22 cellular contexts compared by ENCODE assay signal in genomic region chr4:87089368-87089767, GRCh38.
A peak's percentile ranks its signal among the peaks of the same experiment; 100 is the strongest.
DNase-seq lines count a peak whose midpoint lies in the region; ATAC-seq and TF ChIP-seq lines count a peak whose summit lies in the region.
"Had no signal": no experiment of that assay in that cellular context is flagged by ENCODE, and none has a peak within 500 bp of the region (broad histone marks: within the 10 kb centered on the region; RNA-seq: fewer than 3 reads in every experiment).

No MANE protein-coding gene starts in this region.

- H3K4me2 ChIP-seq in H9 (ENCODE audit: insufficient read depth, insufficient read length, low read length): no peak overlapping the region

- no peak overlapping the region for H2BK120ac ChIP-seq in H9 (ENCODE audit: low read depth, low read length, poor library complexity, severe bottlenecking)

- no peak overlapping the region for H4K91ac ChIP-seq in H9 (ENCODE audit: insufficient read length, low read depth, low read length)

- H3K56ac ChIP-seq in H9 (ENCODE audit: insufficient read length, low read depth, low read length): no peak overlapping the region

- H3T11ph ChIP-seq in H9 (ENCODE audit: low read length): no peak overlapping the region

- no peak overlapping the region for H2BK15ac ChIP-seq in H9 (ENCODE audit: low read depth, low read length)

- no peak overlapping the region for H4K8ac ChIP-seq in H9 (replicated peaks; ENCODE audit: insufficient read length, low read depth, low read length)

- H3K23me2 ChIP-seq in H9 (ENCODE audit: insufficient read length, low read depth, low read length, poor library complexity, severe bottlenecking): no peaks in the 10 kb centered on the region

- H3K4ac ChIP-seq in H9 (ENCODE audit: low read depth, low read length): no peak overlapping the region

- POLR2A ChIA-PET in CD8-positive, alpha-beta memory T cell (lab: Charles Lee): no interaction called here

- no peak overlapping the region for H3K23ac ChIP-seq in H9 (ENCODE audit: insufficient read length, low read depth, low read length)

- H3K4me3 Mint-ChIP-seq in H9 (no peak overlapping the region), nephron (no peak overlapping the region)
- no peak overlapping the region for H3K4me3 Mint-ChIP-seq in CD8-positive, alpha-beta memory T cell
- H3K4me3 Mint-ChIP-seq in activated T-cell treated with anti-CD3 and anti-CD28 coated beads, Interleukin-2, amount 50 U/mL, for 72 hours: no peak overlapping the region
- H3K4me3 Mint-ChIP-seq: activated naive CD4-positive, alpha-beta T cell treated with anti-CD3 and anti-CD28 coated beads, Interleukin-2, amount 10 ng/mL, durations not matched to agents 7 days and 5 days; central memory CD8-positive, alpha-beta T cell; neural crest cell had no signal

- no peak overlapping the region for H3K4me3 ChIP-seq in CD8-positive, alpha-beta memory T cell (ENCODE audit: low read length)
- H3K4me3 ChIP-seq: GM23248 had no signal

- H3K9me3 Mint-ChIP-seq in H9: no peaks in the 10 kb centered on the region
- no peaks in the 10 kb centered on the region for H3K9me3 Mint-ChIP-seq in nephron
- H3K9me3 Mint-ChIP-seq in CD8-positive, alpha-beta memory T cell: no peaks in the 10 kb centered on the region
- H3K9me3 Mint-ChIP-seq in activated T-cell treated with anti-CD3 and anti-CD28 coated beads, Interleukin-2, amount 50 U/mL, for 72 hours: no peaks in the 10 kb centered on the region
- H3K9me3 Mint-ChIP-seq: activated naive CD4-positive, alpha-beta T cell treated with anti-CD3 and anti-CD28 coated beads, Interleukin-2, amount 10 ng/mL, durations not matched to agents 7 days and 5 days; central memory CD8-positive, alpha-beta T cell; neural crest cell had no signal

- H3K9me3 ChIP-seq in H9 (ENCODE audit: control insufficient read depth, low read depth, low read length): no peaks in the 10 kb centered on the region
- no peaks in the 10 kb centered on the region for H3K9me3 ChIP-seq in CD8-positive, alpha-beta memory T cell (ENCODE audit: low read length)

- no peak overlapping the region for H3K9ac ChIP-seq in H9 (ENCODE audit: extremely low read depth, insufficient read length, low read length)
- H3K9ac ChIP-seq: GM23248 had no signal

- H2BK12ac ChIP-seq in H9 (ENCODE audit: insufficient read length, low read depth, low read length): no peak overlapping the region

- no peak for DNase-seq in H9
- no peak for DNase-seq in anterior cingulate cortex (lab: John Stamatoyannopoulos, UW)
- no peak for DNase-seq in CD8-positive, alpha-beta memory T cell
- no peak for DNase-seq in activated T-cell treated with anti-CD3 and anti-CD28 coated beads, Interleukin-2, amount 50 U/mL, for 72 hours
- DNase-seq: activated CD4-positive, alpha-beta T cell treated with anti-CD3 and anti-CD28 coated beads, Interleukin-2, amount 50 U/mL, for 48 hours; activated naive CD4-positive, alpha-beta T cell treated with anti-CD3 and anti-CD28 coated beads, Interleukin-2, amount 10 ng/mL, durations not matched to agents 7 days and 5 days; activated T-cell treated with anti-CD3 and anti-CD28 coated beads for 4 hours; aorta; effector CD4-positive, alpha-beta T cell; GM23248; Kasumi-1; NCI-H1105; NCI-H2107; NCI-H526; SHP77; stimulated activated CD8-positive, alpha-beta memory T cell treated with anti-CD3 and anti-CD28 coated beads, Interleukin-4, amount 100 ng/mL, for 48 hours; substantia nigra had no signal

- H2BK5ac ChIP-seq in H9 (ENCODE audit: insufficient read length, low read length): no peak overlapping the region

- no peaks in the 10 kb centered on the region for H4K20me1 ChIP-seq in H9 (ENCODE audit: control insufficient read depth, insufficient read depth, insufficient read length)

- H3K18ac ChIP-seq in H9 (ENCODE audit: insufficient read length, low read depth, low read length): no peak overlapping the region

- no CpG with 5 or more reads among the region's 3 CpGs for WGBS in H9 (ENCODE audit: extremely low coverage, insufficient read length, low lambda C conversion rate)

- no peak overlapping the region for H2BK20ac ChIP-seq in H9 (ENCODE audit: low read depth, low read length, poor library complexity, severe bottlenecking)

- H3K27ac Mint-ChIP-seq in H9: peak overlapping the region in 2 of 3 experiments; percentile 21 to 77; a peak in 1 of 7 replicates
- peak overlapping the region; percentile 34 to 74 (median 63) for H3K27ac Mint-ChIP-seq in nephron
- peak overlapping the region in 2 of 8 donors; percentile 17 to 79 for H3K27ac Mint-ChIP-seq in CD8-positive, alpha-beta memory T cell
- H3K27ac Mint-ChIP-seq in activated T-cell treated with anti-CD3 and anti-CD28 coated beads, Interleukin-2, amount 50 U/mL, for 72 hours: no peak overlapping the region
- H3K27ac Mint-ChIP-seq: activated naive CD4-positive, alpha-beta T cell treated with anti-CD3 and anti-CD28 coated beads, Interleukin-2, amount 10 ng/mL, durations not matched to agents 7 days and 5 days had no signal

- H3K4me1 ChIP-seq in H9 (ENCODE audit: insufficient read depth, low read length): peaks cover 2% of the 10 kb centered on the region; the same call in 1 of the 2 replicates
- H3K4me1 ChIP-seq in CD8-positive, alpha-beta memory T cell (ENCODE audit: insufficient read depth, low read length): peaks cover 4% of the 10 kb centered on the region

- ATAC-seq in esophagus mucosa: peak; percentile 67
- ATAC-seq in activated T-cell treated with anti-CD3 and anti-CD28 coated beads, Interleukin-2, amount 50 U/mL, for 72 hours (replicated peaks in 1 of 2): no peak

- TF ChIP-seq CTCF in C4-2B (conservative IDR thresholded peaks at IDR 0.05) (no peak), H9 (conservative IDR thresholded peaks at IDR 0.05) (no peak), nephron (IDR thresholded peaks at IDR 0.05; ENCODE audit: unreplicated experiment in 3 of 3) (no peak)

- H3K79me1 ChIP-seq in H9 (ENCODE audit: insufficient read depth, low read depth, low read length, poor library complexity, severe bottlenecking): peaks cover 5% of the 10 kb centered on the region

- peaks cover 14 to 20% of the 10 kb centered on the region in 2 experiments for H3K4me1 Mint-ChIP-seq in H9
- peaks cover 28% of the 10 kb centered on the region for H3K4me1 Mint-ChIP-seq in nephron
- H3K4me1 Mint-ChIP-seq in CD8-positive, alpha-beta memory T cell: peaks cover 10 to 28% (median 16%) of the 10 kb centered on the region in 3 donors
- peaks cover 42% of the 10 kb centered on the region for H3K4me1 Mint-ChIP-seq in activated T-cell treated with anti-CD3 and anti-CD28 coated beads, Interleukin-2, amount 50 U/mL, for 72 hours (ENCODE audit: low read depth)

- H3K36me3 Mint-ChIP-seq in H9 (ENCODE audit: insufficient read depth in 1 of 3, low read depth in 3 of 3) (peaks cover 4 to 36% (median 20%) of the 10 kb centered on the region in 3 experiments; a peak in 6 of 7 replicates), nephron (ENCODE audit: low read depth) (peaks cover 44% of the 10 kb centered on the region)
- peaks cover 0 to 56% (median 2%) of the 10 kb centered on the region in 3 donors for H3K36me3 Mint-ChIP-seq in CD8-positive, alpha-beta memory T cell
- peaks cover 2 to 5% of the 10 kb centered on the region in 2 donors for H3K36me3 Mint-ChIP-seq in activated T-cell treated with anti-CD3 and anti-CD28 coated beads, Interleukin-2, amount 50 U/mL, for 72 hours (ENCODE audit: insufficient read depth in 2 of 2)

- H3K14ac ChIP-seq in H9 (ENCODE audit: insufficient read depth, low read length): no peak overlapping the region

- peaks cover 5% of the 10 kb centered on the region for H3K36me3 ChIP-seq in CD8-positive, alpha-beta memory T cell (ENCODE audit: insufficient read depth, low read length)

- H2AK5ac ChIP-seq in H9 (ENCODE audit: insufficient read length, low read length): no peak overlapping the region

- no peak overlapping the region for H4K5ac ChIP-seq in H9 (ENCODE audit: insufficient read length, low read depth, low read length)

- no peak overlapping the region for H2AFZ ChIP-seq in H9 (ENCODE audit: low read length)
- H2AFZ ChIP-seq: GM23248 had no signal

- H3K27me3 Mint-ChIP-seq in H9 (ENCODE audit: low read depth) (no peaks in the 10 kb centered on the region), nephron (ENCODE audit: low read depth) (no peaks in the 10 kb centered on the region)
- H3K27me3 Mint-ChIP-seq in CD8-positive, alpha-beta memory T cell: no peaks in the 10 kb centered on the region
- no peaks in the 10 kb centered on the region for H3K27me3 Mint-ChIP-seq in activated T-cell treated with anti-CD3 and anti-CD28 coated beads, Interleukin-2, amount 50 U/mL, for 72 hours (ENCODE audit: low read depth)
- H3K27me3 Mint-ChIP-seq: activated naive CD4-positive, alpha-beta T cell treated with anti-CD3 and anti-CD28 coated beads, Interleukin-2, amount 10 ng/mL, durations not matched to agents 7 days and 5 days; central memory CD8-positive, alpha-beta T cell had no signal

- CTCF ChIA-PET in CD8-positive, alpha-beta memory T cell (lab: Charles Lee): interaction anchor here (1.5 to 6.7 kb wide), 3 partner anchors 61 to 167 kb away, joined by 3 to 133 read pairs (median 6); partner anchors contain the start of gene AFF1

- H3K27ac ChIP-seq in C4-2B: peak overlapping the region; percentile 63; the same call in 1 of the 2 replicates
- H3K27ac ChIP-seq in H9 (ENCODE audit: insufficient read length, low read depth, low read length): no peak overlapping the region
- H3K27ac ChIP-seq in CD8-positive, alpha-beta memory T cell (ENCODE audit: low read depth, low read length): no peak overlapping the region
- H3K27ac ChIP-seq: GM23248 had no signal

- no peaks in the 10 kb centered on the region; the same call in none of the 2 replicates for H3K79me2 ChIP-seq in H9 (ENCODE audit: insufficient read depth, low read length)

- H3K27me3 ChIP-seq in H9 (ENCODE audit: insufficient read depth, low read length): no peaks in the 10 kb centered on the region
- no peaks in the 10 kb centered on the region for H3K27me3 ChIP-seq in CD8-positive, alpha-beta memory T cell (ENCODE audit: insufficient read depth, low read length, poor library complexity, severe bottlenecking)
